ENCODE assay signal across 23 cellular contexts in the genomic region with DNA sequence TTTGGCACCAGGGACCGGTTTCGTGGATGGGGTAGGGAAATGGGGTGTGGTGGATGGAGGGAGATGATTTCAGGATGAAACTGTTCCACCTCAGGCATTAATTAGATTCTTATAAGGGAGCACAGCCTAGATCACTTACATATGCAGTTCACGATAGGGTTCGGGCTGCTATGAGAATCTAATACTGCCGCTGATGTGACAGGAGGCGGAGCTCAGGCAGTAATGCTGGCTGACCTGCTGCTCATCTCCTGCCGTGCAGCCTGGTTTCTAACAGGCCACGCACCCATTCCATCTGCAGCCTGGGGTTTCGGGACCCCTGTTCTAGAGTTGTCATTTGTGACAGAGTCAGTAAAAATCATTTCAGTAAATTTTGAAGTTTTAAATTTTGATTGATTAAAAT.
DNase-seq lines count a peak whose midpoint lies in the region; ATAC-seq and TF ChIP-seq lines count a peak whose summit lies in the region.
"Had no signal": no experiment of that assay in that cellular context is flagged by ENCODE, and none has a peak within 500 bp of the region (broad histone marks: within the 10 kb centered on the region; RNA-seq: fewer than 3 reads in every experiment).

No MANE protein-coding gene starts in this region.

- no peak for TF ChIP-seq CTCF in coronary artery (IDR thresholded peaks at IDR 0.05)

- ATAC-seq in GM21367 (IDR thresholded peaks at IDR 0.05; ENCODE audit: unreplicated experiment): no peak
- ATAC-seq: activated T-cell treated with anti-CD3 and anti-CD28 coated beads, Interleukin-2, amount 50 U/mL, for 72 hours; naive thymus-derived CD4-positive, alpha-beta T cell had no signal

- peak; percentile 46 for DNase-seq in NCI-H510A treated with DMSO at 0.1 percent for 48 hours (lab: John Stamatoyannopoulos, UW)
- no peak for DNase-seq in NCI-H510A (lab: John Stamatoyannopoulos, UW)
- peak; percentile 69 for DNase-seq in NCI-H2171 treated with DMSO at 0.1 percent for 48 hours (lab: John Stamatoyannopoulos, UW)
- no peak for DNase-seq in coronary artery (ENCODE audit: low spot score)
- peak; percentile 19 for DNase-seq in retina
- DNase-seq in medulla oblongata (ENCODE audit: extremely low spot score): no peak
- no peak for DNase-seq in mucosa of gallbladder (ENCODE audit: low spot score)
- DNase-seq: activated CD4-positive, alpha-beta T cell treated with anti-CD3 and anti-CD28 coated beads for 48 hours; activated naive CD4-positive, alpha-beta T cell treated with anti-CD3 and anti-CD28 coated beads, Interleukin-2, amount 50 U/mL, for 16 hours; activated T-cell treated with anti-CD3 and anti-CD28 coated beads, Interleukin-2, amount 50 U/mL, for 72 hours; anterior cingulate cortex; colonic mucosa; endodermal cell; esophagus squamous epithelium; KBM-7; naive thymus-derived CD4-positive, alpha-beta T cell; NCI-H146; NCI-H774; SIG-M5; sigmoid colon; stimulated activated CD8-positive, alpha-beta memory T cell treated with anti-CD3 and anti-CD28 coated beads, Interleukin-4, amount 100 ng/mL, for 48 hours had no signal

- H3K27ac ChIP-seq in coronary artery: no peak overlapping the region
- H3K27ac ChIP-seq: colonic mucosa, esophagus squamous epithelium, sigmoid colon had no signal

- H3K4me3 ChIP-seq in coronary artery: peak overlapping the region; percentile 29
- H3K4me3 ChIP-seq: colonic mucosa, esophagus squamous epithelium, HAP-1, sigmoid colon had no signal

Comparison
In these comparisons a context has a peak if more than half of its experiments do, and no peak if none do; other contexts are left out.
1. DNase-seq: peak in NCI-H510A treated with DMSO at 0.1 percent for 48 hours (single experiment), NCI-H2171 treated with DMSO at 0.1 percent for 48 hours (single experiment) and retina (single experiment); none in NCI-H510A (single experiment), coronary artery (single experiment), medulla oblongata (single experiment) and mucosa of gallbladder (single experiment).